8 cellular contexts compared by ENCODE assay signal in genomic region chr4:86593726-86594558, GRCh38. TPM values are rescaled to one million over a fixed set of nuclear protein-coding genes. Genes with fewer than 3 reads are reported as not detected.
DNase-seq lines count a peak whose midpoint lies in the region; ATAC-seq and TF ChIP-seq lines count a peak whose summit lies in the region.

PTPN13 (plus strand) TSS chr4:86594315; CDS start chr4:86635257, 40,942 bp downstream.

- H3K27ac ChIP-seq in ascending aorta (peak within 1 kb of the TSS; percentile 79 to 90), right cardiac atrium (ENCODE audit: low read length) (peak within 1 kb of the TSS; percentile 61), uterus (peak within 1 kb of the TSS; percentile 91 to 95)

- no peaks in the 10 kb centered on the region for H3K9me3 Mint-ChIP-seq in progenitor cell of endocrine pancreas (ENCODE audit: low read depth)

- H3K27me3 Mint-ChIP-seq in progenitor cell of endocrine pancreas: no peaks in the 10 kb centered on the region

- no peaks in the 10 kb centered on the region for H3K9me3 ChIP-seq in ascending aorta
- no peaks in the 10 kb centered on the region for H3K9me3 ChIP-seq in right cardiac atrium (ENCODE audit: control insufficient read depth, low read length)
- H3K9me3 ChIP-seq in uterus: no peaks in the 10 kb centered on the region

- peaks cover 0 to 4% of the 10 kb centered on the region in 2 donors for H3K4me1 ChIP-seq in ascending aorta
- peaks cover 2% of the 10 kb centered on the region for H3K4me1 ChIP-seq in right cardiac atrium (ENCODE audit: control insufficient read depth, insufficient read depth, low read length)
- H3K4me1 ChIP-seq in uterus: no peaks in the 10 kb centered on the region

- peak within 1 kb of the TSS; percentile 98 for H3K27ac Mint-ChIP-seq in progenitor cell of endocrine pancreas

- H3K36me3 Mint-ChIP-seq in progenitor cell of endocrine pancreas (ENCODE audit: insufficient read depth): no peaks in the 10 kb centered on the region

- TF ChIP-seq CTCF in HFF-Myc (IDR thresholded peaks at IDR 0.05; ENCODE audit: low read depth, low read length, missing control alignments) (no peak), ascending aorta (IDR thresholded peaks at IDR 0.05) (no peak), progenitor cell of endocrine pancreas (IDR thresholded peaks at IDR 0.05; ENCODE audit: unreplicated experiment) (no peak), uterus (IDR thresholded peaks at IDR 0.05) (peak in 1 of 4 experiments; percentile 39)

- H3K4me1 Mint-ChIP-seq in progenitor cell of endocrine pancreas (ENCODE audit: low read depth): peaks cover 36% of the 10 kb centered on the region

- peak within 1 kb of the TSS; percentile 99 for H3K4me3 Mint-ChIP-seq in progenitor cell of endocrine pancreas (ENCODE audit: low read depth)

- peak; percentile 98 for DNase-seq in GM03348 (ENCODE audit: low spot score)
- peak; percentile 95 for DNase-seq in HFF-Myc (ENCODE audit: extremely low read depth, low read depth)
- DNase-seq in NCI-H1105 treated with DMSO at 0.1 percent for 48 hours (lab: John Stamatoyannopoulos, UW): peak; percentile 94
- DNase-seq in T-helper 1 cell: peak; percentile 29 to 85 (median 36)
- DNase-seq in ascending aorta (ENCODE audit: low spot score in 2 of 2): peak; percentile 95 to 99
- peak; percentile 98 to 99 (median 99) for DNase-seq in right cardiac atrium
- peak; percentile 99 for DNase-seq in progenitor cell of endocrine pancreas (ENCODE audit: low spot score, unreplicated experiment)
- DNase-seq in uterus: peak; percentile 98

- intact Hi-C loops in ascending aorta (cut with DNase I) (loop anchor here (5.0 to 10.0 kb wide), 3 partner anchors 298 to 1688 kb away; partner anchors contain the start of genes C4orf36 and PPM1K), right cardiac atrium (cut with DNase I) (no loop called here), uterus (cut with DNase I; ENCODE audit: low total_unique reads) (no loop called here)

- H3K27me3 ChIP-seq in ascending aorta (no peaks in the 10 kb centered on the region), right cardiac atrium (ENCODE audit: control insufficient read depth, insufficient read depth) (no peaks in the 10 kb centered on the region), uterus (no peaks in the 10 kb centered on the region)

- peak; percentile 84 to 93 for TF ChIP-seq POLR2A in uterus (IDR thresholded peaks at IDR 0.05)

- ATAC-seq in right cardiac atrium: peak; percentile 100

- peak within 1 kb of the TSS; percentile 92 for H3K4me3 ChIP-seq in HFF-Myc (replicated peaks; ENCODE audit: low read depth, low read length)
- H3K4me3 ChIP-seq in ascending aorta: peak within 1 kb of the TSS; percentile 59 to 82
- H3K4me3 ChIP-seq in right cardiac atrium (ENCODE audit: low read length): peak within 1 kb of the TSS; percentile 77
- H3K4me3 ChIP-seq in uterus: peak within 1 kb of the TSS; percentile 86 to 87

- H3K36me3 ChIP-seq in ascending aorta (no peaks in the 10 kb centered on the region), uterus (no peaks in the 10 kb centered on the region)

- WGBS in right cardiac atrium: 2% methylated on average over 59 of the region's 59 CpGs

RNA-seq across cellular contexts. Expression of gene PTPN13, which starts in this region (rescaled TPM):
- total RNA-seq in ascending aorta (20.8 TPM), right cardiac atrium (10 to 100 TPM in 1 of 4 donors, 1 to 10 TPM in 3; 7.5 to 10.7 (median 9.0) TPM), progenitor cell of endocrine pancreas (55.2 and 63.1 TPM in 2 replicates), uterus (10 to 100 TPM; 24.3 to 79.2 (median 37.9) TPM)
- polyA plus RNA-seq in right cardiac atrium: 2.8 TPM

Comparison
In these comparisons a context has a peak if more than half of its experiments do, and no peak if none do; other contexts are left out.
1. Peak in every context shown above with its lines: DNase-seq, ATAC-seq, H3K4me3 ChIP-seq and H3K27ac ChIP-seq.
2. DNase-seq: peak in every context shown above with its lines; median percentile 99 in right cardiac atrium; 99 in progenitor cell of endocrine pancreas; 98 in GM03348; 98 in uterus; 97 in ascending aorta; 95 in HFF-Myc; 94 in NCI-H1105 treated with DMSO at 0.1 percent for 48 hours; 36 in T-helper 1 cell.